In the genomic region with DNA sequence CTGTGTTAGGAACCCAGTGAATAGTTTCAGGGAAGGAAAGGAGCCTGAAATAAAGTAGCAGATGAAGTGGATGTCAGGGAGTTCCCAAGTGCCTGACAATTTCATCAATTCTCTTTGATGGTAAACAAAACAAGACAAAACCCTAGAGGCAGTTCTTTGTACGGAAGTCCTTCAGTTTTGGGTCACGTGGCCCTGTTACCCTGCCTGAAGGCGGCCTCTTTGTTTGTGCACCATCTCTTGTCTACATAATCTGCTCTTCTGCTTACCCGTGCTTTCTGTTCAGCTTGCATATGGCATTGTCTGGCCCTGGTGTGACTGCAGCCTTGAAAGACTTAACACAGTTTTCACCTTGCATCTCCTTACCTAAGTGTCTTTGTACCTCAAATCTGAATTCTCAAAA, we compare ENCODE assay signal across 18 cellular contexts.
"Had no signal": no experiment of that assay in that cellular context is flagged by ENCODE, and none has a peak within 500 bp of the region (broad histone marks: within the 10 kb centered on the region; RNA-seq: fewer than 3 reads in every experiment).

No MANE protein-coding gene starts in this region.

- H3K27me3 ChIP-seq: dorsolateral prefrontal cortex, tibial artery had no signal

- H3K4me1 ChIP-seq: psoas muscle, tibial artery had no signal

- H3K27ac ChIP-seq: dorsolateral prefrontal cortex, psoas muscle, skin epidermis, tibial artery had no signal

- H3K36me3 ChIP-seq: tibial artery had no signal

- DNase-seq: activated CD8-positive, alpha-beta memory T cell treated with anti-CD3 and anti-CD28 coated beads for 24 hours; activated CD8-positive, alpha-beta memory T cell treated with anti-CD3 and anti-CD28 coated beads, Interleukin-2, amount 50 U/mL, for 48 hours; activated effector memory CD4-positive, alpha-beta T cell treated with Interleukin-2 at 50 U/mL for 16 hours; activated naive CD4-positive, alpha-beta T cell treated with anti-CD3 and anti-CD28 coated beads, Interleukin-2, amount 10 ng/mL, durations not matched to agents 7 days and 5 days; activated naive CD8-positive, alpha-beta T cell treated with anti-CD3 and anti-CD28 coated beads, Interleukin-2, amount 50 U/mL, for 24 hours; activated T-cell treated with anti-CD3 and anti-CD28 coated beads, Interleukin-2, amount 50 U/mL, for 48 hours; anterior cingulate cortex; caudate nucleus; dorsolateral prefrontal cortex; foreskin fibroblast; left ventricle myocardium superior; nephron progenitor cell; psoas muscle; right cardiac atrium; stimulated activated naive CD8-positive, alpha-beta T cell treated with anti-CD3 and anti-CD28 coated beads, Interleukin-15, Interleukin-2, amounts not matched to agents 100 U/mL and 50 U/mL, for 24 hours; substantia nigra; tibial artery had no signal

- H3K4me3 ChIP-seq: dorsolateral prefrontal cortex, psoas muscle, skin epidermis, tibial artery had no signal

- H3K9me3 ChIP-seq: psoas muscle, tibial artery had no signal
